Comparison of ENCODE assay signal across 1 cellular context in the genomic region with DNA sequence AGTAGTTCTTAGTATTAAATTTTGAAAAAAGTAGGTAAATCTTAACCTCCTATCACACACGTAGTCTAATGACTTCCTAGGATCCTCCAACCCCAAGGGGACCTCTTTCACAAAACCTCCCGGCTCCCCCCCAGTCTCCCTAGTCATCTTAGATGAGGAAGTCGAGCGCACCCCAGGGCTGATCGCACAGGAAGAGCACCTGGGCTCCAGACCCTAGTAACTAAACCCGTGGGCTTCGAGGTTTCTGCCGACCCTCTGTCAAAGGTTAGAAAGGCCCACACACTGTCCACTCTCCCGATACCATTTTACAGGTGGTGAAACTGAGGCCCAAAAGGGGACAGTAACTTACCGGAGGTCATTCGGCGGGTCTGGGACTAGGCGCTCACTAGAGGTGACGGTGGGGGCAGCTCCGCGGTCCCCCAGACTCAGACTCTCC.
TF ChIP-seq lines count a peak whose summit lies in the region.

No MANE protein-coding gene starts in this region.

TF ChIP-seq in K562, 482 proteins besides CTCF, POLR2A, EP300 and RAD21 (continued from another document and continues in another):
- TF ChIP-seq, protein P1, sequence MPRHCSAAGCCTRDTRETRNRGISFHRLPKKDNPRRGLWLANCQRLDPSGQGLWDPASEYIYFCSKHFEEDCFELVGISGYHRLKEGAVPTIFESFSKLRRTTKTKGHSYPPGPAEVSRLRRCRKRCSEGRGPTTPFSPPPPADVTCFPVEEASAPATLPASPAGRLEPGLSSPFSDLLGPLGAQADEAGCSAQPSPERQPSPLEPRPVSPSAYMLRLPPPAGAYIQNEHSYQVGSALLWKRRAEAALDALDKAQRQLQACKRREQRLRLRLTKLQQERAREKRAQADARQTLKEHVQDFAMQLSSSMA (CRISPR knock-in tag; IDR thresholded peaks at IDR 0.05): no peak
- TF ChIP-seq CREBBP (IDR thresholded peaks at IDR 0.05; ENCODE audit: low read depth, low read length) (no peak), PPARD (CRISPR knock-in tag; IDR thresholded peaks at IDR 0.05) (no peak), CHD1 (IDR thresholded peaks at IDR 0.05; ENCODE audit: low read length) (no peak), FOXA1 (IDR thresholded peaks at IDR 0.05; ENCODE audit: borderline replicate concordance) (no peak), JUND (IDR thresholded peaks at IDR 0.05; ENCODE audit: borderline replicate concordance, low read depth, low read length) (no peak), JUND (tag; IDR thresholded peaks at IDR 0.05; ENCODE audit: borderline replicate concordance, low read depth, low read length) (no peak), STAT5B (CRISPR knock-in tag; IDR thresholded peaks at IDR 0.05) (no peak), KDM5B (IDR thresholded peaks at IDR 0.05; ENCODE audit: insufficient replicate concordance, low read depth, low read length) (no peak), ZNF12 (CRISPR knock-in tag; IDR thresholded peaks at IDR 0.05) (no peak), ZC3H4 (CRISPR knock-in tag; IDR thresholded peaks at IDR 0.05; ENCODE audit: borderline replicate concordance) (no peak), CBX5 (IDR thresholded peaks at IDR 0.05; ENCODE audit: borderline replicate concordance, low read depth) (0 out of 2 replicates have a peak, but pooled peaks have one; percentile 18), ZFP30 (CRISPR knock-in tag; IDR thresholded peaks at IDR 0.05; ENCODE audit: borderline replicate concordance) (no peak), BRD4 (IDR thresholded peaks at IDR 0.05) (no peak), ZBTB7A (IDR thresholded peaks at IDR 0.05; ENCODE audit: borderline replicate concordance, control insufficient read depth, low read depth, low read length) (no peak), POLR2G (IDR thresholded peaks at IDR 0.05; ENCODE audit: low read depth, low read length) (no peak), TEAD4 (IDR thresholded peaks at IDR 0.05; ENCODE audit: low read length) (no peak), TEAD4 (CRISPR knock-in tag; IDR thresholded peaks at IDR 0.05; ENCODE audit: borderline replicate concordance) (no peak), FOXJ3 (CRISPR knock-in tag; IDR thresholded peaks at IDR 0.05) (no peak), SMARCE1 (IDR thresholded peaks at IDR 0.05) (0 out of 2 replicates have a peak, but pooled peaks have one; percentile 31), ZNF282 (CRISPR knock-in tag; IDR thresholded peaks at IDR 0.05) (no peak), SMC3 (conservative IDR thresholded peaks at IDR 0.05; ENCODE audit: insufficient read depth, low read depth, low read length) (no peak), MYBL2 (IDR thresholded peaks at IDR 0.05; ENCODE audit: low read depth) (no peak), MYBL2 (CRISPR knock-in tag; IDR thresholded peaks at IDR 0.05; ENCODE audit: borderline replicate concordance) (no peak), ZNF121 (CRISPR knock-in tag; conservative IDR thresholded peaks at IDR 0.05) (peak; percentile 40; the same call in 1 of the 2 replicates), SRSF9 (IDR thresholded peaks at IDR 0.05; ENCODE audit: borderline replicate concordance, low read depth, low read length) (no peak), THRAP3 (IDR thresholded peaks at IDR 0.05; ENCODE audit: borderline replicate concordance) (peak; percentile 11; the same call in 1 of the 2 replicates), POU5F1 (IDR thresholded peaks at IDR 0.05; ENCODE audit: borderline replicate concordance, low read depth, low read length, partially characterized antibody) (no peak), EZH2 (IDR thresholded peaks at IDR 0.05; ENCODE audit: borderline replicate concordance, low read depth, low read length) (no peak), OTX1 (CRISPR knock-in tag; IDR thresholded peaks at IDR 0.05) (0 out of 2 replicates have a peak, but pooled peaks have one; percentile 27), NFE2 (IDR thresholded peaks at IDR 0.05; ENCODE audit: low read depth) (peak; percentile 33; the same call in 1 of the 2 replicates), ZKSCAN1 (IDR thresholded peaks at IDR 0.05; ENCODE audit: low read depth, low read length) (no peak)
- TF ChIP-seq, protein P2, sequence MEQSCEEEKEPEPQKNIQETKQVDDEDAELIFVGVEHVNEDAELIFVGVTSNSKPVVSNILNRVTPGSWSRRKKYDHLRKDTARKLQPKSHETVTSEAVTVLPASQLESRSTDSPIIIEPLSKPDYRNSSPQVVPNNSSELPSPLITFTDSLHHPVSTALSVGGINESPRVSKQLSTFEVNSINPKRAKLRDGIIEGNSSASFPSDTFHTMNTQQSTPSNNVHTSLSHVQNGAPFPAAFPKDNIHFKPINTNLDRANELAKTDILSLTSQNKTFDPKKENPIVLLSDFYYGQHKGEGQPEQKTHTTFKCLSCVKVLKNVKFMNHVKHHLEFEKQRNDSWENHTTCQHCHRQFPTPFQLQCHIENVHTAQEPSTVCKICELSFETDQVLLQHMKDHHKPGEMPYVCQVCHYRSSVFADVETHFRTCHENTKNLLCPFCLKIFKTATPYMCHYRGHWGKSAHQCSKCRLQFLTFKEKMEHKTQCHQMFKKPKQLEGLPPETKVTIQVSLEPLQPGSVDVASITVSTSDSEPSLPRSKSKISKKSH (CRISPR knock-in tag; IDR thresholded peaks at IDR 0.05): no peak
- TF ChIP-seq, protein P3, sequence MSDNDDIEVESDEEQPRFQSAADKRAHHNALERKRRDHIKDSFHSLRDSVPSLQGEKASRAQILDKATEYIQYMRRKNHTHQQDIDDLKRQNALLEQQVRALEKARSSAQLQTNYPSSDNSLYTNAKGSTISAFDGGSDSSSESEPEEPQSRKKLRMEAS (CRISPR knock-in tag; IDR thresholded peaks at IDR 0.05): no peak
- TF ChIP-seq, protein P4, sequence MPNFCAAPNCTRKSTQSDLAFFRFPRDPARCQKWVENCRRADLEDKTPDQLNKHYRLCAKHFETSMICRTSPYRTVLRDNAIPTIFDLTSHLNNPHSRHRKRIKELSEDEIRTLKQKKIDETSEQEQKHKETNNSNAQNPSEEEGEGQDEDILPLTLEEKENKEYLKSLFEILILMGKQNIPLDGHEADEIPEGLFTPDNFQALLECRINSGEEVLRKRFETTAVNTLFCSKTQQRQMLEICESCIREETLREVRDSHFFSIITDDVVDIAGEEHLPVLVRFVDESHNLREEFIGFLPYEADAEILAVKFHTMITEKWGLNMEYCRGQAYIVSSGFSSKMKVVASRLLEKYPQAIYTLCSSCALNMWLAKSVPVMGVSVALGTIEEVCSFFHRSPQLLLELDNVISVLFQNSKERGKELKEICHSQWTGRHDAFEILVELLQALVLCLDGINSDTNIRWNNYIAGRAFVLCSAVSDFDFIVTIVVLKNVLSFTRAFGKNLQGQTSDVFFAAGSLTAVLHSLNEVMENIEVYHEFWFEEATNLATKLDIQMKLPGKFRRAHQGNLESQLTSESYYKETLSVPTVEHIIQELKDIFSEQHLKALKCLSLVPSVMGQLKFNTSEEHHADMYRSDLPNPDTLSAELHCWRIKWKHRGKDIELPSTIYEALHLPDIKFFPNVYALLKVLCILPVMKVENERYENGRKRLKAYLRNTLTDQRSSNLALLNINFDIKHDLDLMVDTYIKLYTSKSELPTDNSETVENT (CRISPR knock-in tag; IDR thresholded peaks at IDR 0.05): no peak
- TF ChIP-seq, protein P5, sequence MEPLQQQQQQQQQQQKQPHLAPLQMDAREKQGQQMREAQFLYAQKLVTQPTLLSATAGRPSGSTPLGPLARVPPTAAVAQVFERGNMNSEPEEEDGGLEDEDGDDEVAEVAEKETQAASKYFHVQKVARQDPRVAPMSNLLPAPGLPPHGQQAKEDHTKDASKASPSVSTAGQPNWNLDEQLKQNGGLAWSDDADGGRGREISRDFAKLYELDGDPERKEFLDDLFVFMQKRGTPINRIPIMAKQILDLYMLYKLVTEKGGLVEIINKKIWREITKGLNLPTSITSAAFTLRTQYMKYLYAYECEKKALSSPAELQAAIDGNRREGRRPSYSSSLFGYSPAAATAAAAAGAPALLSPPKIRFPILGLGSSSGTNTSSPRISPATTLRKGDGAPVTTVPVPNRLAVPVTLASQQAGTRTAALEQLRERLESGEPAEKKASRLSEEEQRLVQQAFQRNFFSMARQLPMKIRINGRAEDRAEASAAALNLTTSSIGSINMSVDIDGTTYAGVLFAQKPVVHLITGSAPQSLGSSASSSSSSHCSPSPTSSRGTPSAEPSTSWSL (CRISPR knock-in tag; IDR thresholded peaks at IDR 0.05; ENCODE audit: borderline replicate concordance): no peak
- TF ChIP-seq, protein P6, sequence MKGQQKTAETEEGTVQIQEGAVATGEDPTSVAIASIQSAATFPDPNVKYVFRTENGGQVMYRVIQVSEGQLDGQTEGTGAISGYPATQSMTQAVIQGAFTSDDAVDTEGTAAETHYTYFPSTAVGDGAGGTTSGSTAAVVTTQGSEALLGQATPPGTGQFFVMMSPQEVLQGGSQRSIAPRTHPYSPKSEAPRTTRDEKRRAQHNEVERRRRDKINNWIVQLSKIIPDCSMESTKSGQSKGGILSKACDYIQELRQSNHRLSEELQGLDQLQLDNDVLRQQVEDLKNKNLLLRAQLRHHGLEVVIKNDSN (CRISPR knock-in tag; IDR thresholded peaks at IDR 0.05): no peak
- TF ChIP-seq, protein P7, sequence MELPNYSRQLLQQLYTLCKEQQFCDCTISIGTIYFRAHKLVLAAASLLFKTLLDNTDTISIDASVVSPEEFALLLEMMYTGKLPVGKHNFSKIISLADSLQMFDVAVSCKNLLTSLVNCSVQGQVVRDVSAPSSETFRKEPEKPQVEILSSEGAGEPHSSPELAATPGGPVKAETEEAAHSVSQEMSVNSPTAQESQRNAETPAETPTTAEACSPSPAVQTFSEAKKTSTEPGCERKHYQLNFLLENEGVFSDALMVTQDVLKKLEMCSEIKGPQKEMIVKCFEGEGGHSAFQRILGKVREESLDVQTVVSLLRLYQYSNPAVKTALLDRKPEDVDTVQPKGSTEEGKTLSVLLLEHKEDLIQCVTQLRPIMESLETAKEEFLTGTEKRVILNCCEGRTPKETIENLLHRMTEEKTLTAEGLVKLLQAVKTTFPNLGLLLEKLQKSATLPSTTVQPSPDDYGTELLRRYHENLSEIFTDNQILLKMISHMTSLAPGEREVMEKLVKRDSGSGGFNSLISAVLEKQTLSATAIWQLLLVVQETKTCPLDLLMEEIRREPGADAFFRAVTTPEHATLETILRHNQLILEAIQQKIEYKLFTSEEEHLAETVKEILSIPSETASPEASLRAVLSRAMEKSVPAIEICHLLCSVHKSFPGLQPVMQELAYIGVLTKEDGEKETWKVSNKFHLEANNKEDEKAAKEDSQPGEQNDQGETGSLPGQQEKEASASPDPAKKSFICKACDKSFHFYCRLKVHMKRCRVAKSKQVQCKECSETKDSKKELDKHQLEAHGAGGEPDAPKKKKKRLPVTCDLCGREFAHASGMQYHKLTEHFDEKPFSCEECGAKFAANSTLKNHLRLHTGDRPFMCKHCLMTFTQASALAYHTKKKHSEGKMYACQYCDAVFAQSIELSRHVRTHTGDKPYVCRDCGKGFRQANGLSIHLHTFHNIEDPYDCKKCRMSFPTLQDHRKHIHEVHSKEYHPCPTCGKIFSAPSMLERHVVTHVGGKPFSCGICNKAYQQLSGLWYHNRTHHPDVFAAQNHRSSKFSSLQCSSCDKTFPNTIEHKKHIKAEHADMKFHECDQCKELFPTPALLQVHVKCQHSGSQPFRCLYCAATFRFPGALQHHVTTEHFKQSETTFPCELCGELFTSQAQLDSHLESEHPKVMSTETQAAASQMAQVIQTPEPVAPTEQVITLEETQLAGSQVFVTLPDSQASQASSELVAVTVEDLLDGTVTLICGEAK (IDR thresholded peaks at IDR 0.05): no peak
- TF ChIP-seq, protein P7 (CRISPR knock-in tag; IDR thresholded peaks at IDR 0.05): no peak
- TF ChIP-seq, protein P8, sequence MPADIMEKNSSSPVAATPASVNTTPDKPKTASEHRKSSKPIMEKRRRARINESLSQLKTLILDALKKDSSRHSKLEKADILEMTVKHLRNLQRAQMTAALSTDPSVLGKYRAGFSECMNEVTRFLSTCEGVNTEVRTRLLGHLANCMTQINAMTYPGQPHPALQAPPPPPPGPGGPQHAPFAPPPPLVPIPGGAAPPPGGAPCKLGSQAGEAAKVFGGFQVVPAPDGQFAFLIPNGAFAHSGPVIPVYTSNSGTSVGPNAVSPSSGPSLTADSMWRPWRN (IDR thresholded peaks at IDR 0.05; ENCODE audit: low read depth): no peak
- TF ChIP-seq, protein P9, sequence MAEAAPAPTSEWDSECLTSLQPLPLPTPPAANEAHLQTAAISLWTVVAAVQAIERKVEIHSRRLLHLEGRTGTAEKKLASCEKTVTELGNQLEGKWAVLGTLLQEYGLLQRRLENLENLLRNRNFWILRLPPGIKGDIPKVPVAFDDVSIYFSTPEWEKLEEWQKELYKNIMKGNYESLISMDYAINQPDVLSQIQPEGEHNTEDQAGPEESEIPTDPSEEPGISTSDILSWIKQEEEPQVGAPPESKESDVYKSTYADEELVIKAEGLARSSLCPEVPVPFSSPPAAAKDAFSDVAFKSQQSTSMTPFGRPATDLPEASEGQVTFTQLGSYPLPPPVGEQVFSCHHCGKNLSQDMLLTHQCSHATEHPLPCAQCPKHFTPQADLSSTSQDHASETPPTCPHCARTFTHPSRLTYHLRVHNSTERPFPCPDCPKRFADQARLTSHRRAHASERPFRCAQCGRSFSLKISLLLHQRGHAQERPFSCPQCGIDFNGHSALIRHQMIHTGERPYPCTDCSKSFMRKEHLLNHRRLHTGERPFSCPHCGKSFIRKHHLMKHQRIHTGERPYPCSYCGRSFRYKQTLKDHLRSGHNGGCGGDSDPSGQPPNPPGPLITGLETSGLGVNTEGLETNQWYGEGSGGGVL (CRISPR knock-in tag; IDR thresholded peaks at IDR 0.05): no peak
